Comparison of ENCODE assay signal across 7 cellular contexts in the genomic region with DNA sequence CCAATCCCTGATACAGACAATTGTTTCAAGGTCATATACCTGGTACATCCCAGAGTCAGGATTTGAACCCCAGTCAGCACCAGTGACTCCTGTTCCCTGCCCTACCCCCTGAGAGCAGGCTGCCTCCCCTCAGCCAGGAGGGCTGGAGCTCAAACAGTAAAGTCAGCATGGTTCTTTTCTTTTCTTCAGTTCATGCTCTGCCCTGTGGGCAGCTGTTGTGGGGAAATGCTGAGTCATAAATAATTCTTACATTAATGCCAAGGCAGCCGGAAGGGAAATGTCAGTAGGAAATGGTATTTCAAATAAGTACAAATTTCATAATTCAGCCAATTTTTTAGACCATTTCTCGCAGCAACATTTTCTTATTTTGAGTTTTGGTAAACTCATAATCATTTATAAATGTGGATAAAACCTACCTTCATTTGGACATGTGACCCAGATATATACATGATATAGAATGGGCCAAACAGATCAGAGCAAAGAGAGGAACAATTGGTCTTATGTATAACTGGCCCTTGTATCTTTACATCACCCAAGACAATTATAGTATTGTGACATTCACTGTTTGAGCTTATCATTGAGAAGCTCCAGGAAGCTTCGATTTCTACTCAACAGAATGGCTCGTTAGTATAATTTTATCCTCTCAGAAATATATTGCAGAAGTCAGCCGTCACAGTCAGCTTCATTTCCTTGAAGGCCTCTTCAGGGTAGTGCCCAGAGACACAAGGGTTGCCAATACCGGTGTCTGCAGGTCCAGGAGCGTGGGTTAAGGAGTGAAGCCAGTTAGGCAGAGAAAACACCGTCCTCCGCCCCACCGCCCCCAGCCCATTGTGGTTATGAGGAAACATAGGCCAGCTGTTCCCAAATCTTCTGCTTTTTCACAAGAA. TPM values are rescaled to one million over a fixed set of nuclear protein-coding genes. Genes with fewer than 3 reads are reported as not detected.
DNase-seq lines count a peak whose midpoint lies in the region; ATAC-seq and TF ChIP-seq lines count a peak whose summit lies in the region.

No MANE protein-coding gene starts in this region.

- TF ChIP-seq CTCF in stomach (IDR thresholded peaks at IDR 0.05), result no peak
- TF ChIP-seq CTCF in colonic mucosa (IDR thresholded peaks at IDR 0.05), result no peak

- H3K4me3 ChIP-seq in stomach (no peak overlapping the region), colonic mucosa (no peak overlapping the region)

- peak; percentile 42 for DNase-seq in UCSD-AML1 (lab: John Stamatoyannopoulos, UW; ENCODE audit: unreplicated experiment)
- peak; percentile 74 for DNase-seq in Right ventricle myocardium superior
- DNase-seq in stomach, result no peak
- no peak for DNase-seq in activated CD4-positive, alpha-beta T cell treated with anti-CD3 and anti-CD28 coated beads, Interleukin-2, amount 50 U/mL, for 1 hour
- no peak for DNase-seq in colonic mucosa

- H3K4me1 ChIP-seq in stomach (peaks cover 0 to 13% (median 3%) of the 10 kb centered on the region in 4 donors), colonic mucosa (no peaks in the 10 kb centered on the region)

- H3K9me3 ChIP-seq in stomach (no peaks in the 10 kb centered on the region), colonic mucosa (no peaks in the 10 kb centered on the region)

- H3K27ac ChIP-seq in stomach, result peak overlapping the region in 4 of 5 donors; percentile 6 to 74 (median 52)
- H3K27ac ChIP-seq in colonic mucosa, result no peak overlapping the region

- 57 to 72% (median 67%) methylated on average over 10 of the region's 10 CpGs for WGBS in stomach, 5 donors

- H3K36me3 ChIP-seq in stomach (no peaks in the 10 kb centered on the region), colonic mucosa (no peaks in the 10 kb centered on the region)

- TF ChIP-seq POLR2A in stomach (IDR thresholded peaks at IDR 0.05), result no peak

- H3K9ac ChIP-seq in colonic mucosa (ENCODE audit: low read depth in 2 of 2, low read length in 2 of 2), result no peak overlapping the region

- no peak for TF ChIP-seq EP300 in stomach (IDR thresholded peaks at IDR 0.05)

- intact Hi-C loops in Right ventricle myocardium superior (cut with DNase I), result no loop called here
- intact Hi-C loops in stomach (cut with DNase I; ENCODE audit: low total_unique reads), result no loop called here
- intact Hi-C loops in colonic mucosa (cut with DNase I), result no loop called here

- no peaks in the 10 kb centered on the region for H3K27me3 ChIP-seq in stomach
- no peaks in the 10 kb centered on the region for H3K27me3 ChIP-seq in colonic mucosa

- ATAC-seq in GM18861 (IDR thresholded peaks at IDR 0.05; ENCODE audit: unreplicated experiment), result peak; percentile 44
- peak; percentile 36 for ATAC-seq in HG03196 (IDR thresholded peaks at IDR 0.05; ENCODE audit: unreplicated experiment)
- ATAC-seq in Right ventricle myocardium superior (ENCODE audit: poor library complexity), result peak; percentile 89

RNA-seq across cellular contexts. Expression of gene SCYGR1, which starts 28.0 kb away (rescaled TPM):
- total RNA-seq in Right ventricle myocardium superior (not detected), stomach (not detected), colonic mucosa (not detected)
- not detected for polyA plus RNA-seq in stomach

RNA-seq across cellular contexts. Expression of gene TM4SF20, which starts 36.7 kb away (rescaled TPM):
- total RNA-seq in Right ventricle myocardium superior (not detected), stomach (1 to 10 TPM in 1 of 5 donors, not detected in 4; 2.8 TPM), colonic mucosa (10 to 100 TPM in 1 of 2 donors, 1 to 10 TPM in 1; 4.2 to 34.9 TPM)
- not detected for polyA plus RNA-seq in stomach

RNA-seq across cellular contexts. Expression of gene AGFG1, which starts 56.2 kb away (rescaled TPM):
- total RNA-seq in Right ventricle myocardium superior, result 55.7 TPM
- 100 to 1,000 TPM in 1 of 5 donors, 10 to 100 TPM in 4; 16.1 to 119 (median 38.1) TPM for total RNA-seq in stomach
- polyA plus RNA-seq in stomach, result 10 to 100 TPM; 17.8 to 37.0 (median 34.5) TPM
- total RNA-seq in colonic mucosa, result 100 to 1,000 TPM in 1 of 2 donors, 10 to 100 TPM in 1; 83.3 to 101 TPM

Comparison
In these comparisons a context has a peak if more than half of its experiments do, and no peak if none do; other contexts are left out.
1. ATAC-seq: peak in every context shown above with its lines; median percentile 89 in Right ventricle myocardium superior; 44 in GM18861; 36 in HG03196.
2. DNase-seq: peak in UCSD-AML1 (single experiment) and Right ventricle myocardium superior (single experiment); none in stomach (single experiment), activated CD4-positive, alpha-beta T cell treated with anti-CD3 and anti-CD28 coated beads, Interleukin-2, amount 50 U/mL, for 1 hour (single experiment) and colonic mucosa (single experiment).